ENCODE assay signal across 8 cellular contexts in the genomic region with DNA sequence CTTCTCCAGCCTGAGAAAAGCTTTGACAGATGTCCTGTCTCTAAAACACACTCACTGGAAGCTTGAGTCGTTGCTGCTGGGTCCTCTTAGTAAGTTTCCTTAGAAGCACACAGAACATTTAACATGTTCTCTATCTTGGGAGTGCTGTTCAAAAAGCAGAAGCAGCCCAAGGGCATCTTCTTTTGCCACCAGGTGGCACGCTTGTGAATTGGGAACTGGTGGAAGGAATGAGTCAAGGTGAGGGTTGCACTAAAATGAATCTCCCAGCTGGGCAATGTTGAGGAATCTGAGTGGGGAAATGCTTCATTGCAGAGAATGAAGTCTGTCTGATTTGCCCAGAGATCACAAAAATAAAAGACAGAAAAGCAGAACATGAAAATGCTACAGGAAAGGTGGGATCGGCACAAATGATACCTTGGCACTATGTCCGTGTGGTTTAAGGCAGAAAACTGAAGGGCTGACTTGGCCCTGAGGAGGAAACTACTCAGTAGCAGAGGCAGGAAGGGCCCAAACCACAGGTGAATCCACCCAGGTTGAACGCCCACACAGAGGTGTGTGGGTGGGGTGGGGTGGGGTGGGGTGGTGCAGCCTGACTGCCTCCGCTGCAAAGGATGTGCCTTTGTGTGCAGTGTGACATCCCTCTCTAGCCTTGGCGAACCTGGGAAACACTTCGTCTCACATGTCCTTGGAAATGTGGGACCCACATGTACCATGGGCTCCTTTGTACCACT.
DNase-seq lines count a peak whose midpoint lies in the region; ATAC-seq and TF ChIP-seq lines count a peak whose summit lies in the region.

No MANE protein-coding gene starts in this region.

- peak; percentile 60 for TF ChIP-seq CTCF in AG10803 (conservative IDR thresholded peaks at IDR 0.05; ENCODE audit: low read length)

- DNase-seq in AG10803 (ENCODE audit: low read depth), result peak; percentile 45
- peak; percentile 13 for DNase-seq in NCI-H1694 treated with DMSO at 0.1 percent for 48 hours (lab: John Stamatoyannopoulos, UW)
- DNase-seq in activated CD8-positive, alpha-beta memory T cell treated with anti-CD3 and anti-CD28 coated beads, Interleukin-2, amount 50 U/mL, for 1 hour (ENCODE audit: extremely low read depth), result peak; percentile 8
- peak; percentile 56 for DNase-seq in germinal center (ENCODE audit: low spot score)
- DNase-seq in stimulated activated CD8-positive, alpha-beta memory T cell treated with anti-CD3 and anti-CD28 coated beads, Interleukin-15, amount 100 ng/mL, for 1 hour (ENCODE audit: low read depth), result peak; percentile 34
- DNase-seq in NCI-H2227 treated with DMSO at 0.1 percent for 48 hours (lab: John Stamatoyannopoulos, UW), result no peak
- no peak for DNase-seq in NCI-H2081 (lab: John Stamatoyannopoulos, UW)

- peak; percentile 62 for ATAC-seq in GM19438 (IDR thresholded peaks at IDR 0.05; ENCODE audit: low read depth, unreplicated experiment)

- H3K4me3 ChIP-seq in AG10803 (ENCODE audit: low read length), result no peak overlapping the region

Comparison
In these comparisons a context has a peak if more than half of its experiments do, and no peak if none do; other contexts are left out.
1. DNase-seq: peak in AG10803 (single experiment), NCI-H1694 treated with DMSO at 0.1 percent for 48 hours (single experiment), activated CD8-positive, alpha-beta memory T cell treated with anti-CD3 and anti-CD28 coated beads, Interleukin-2, amount 50 U/mL, for 1 hour (single experiment), germinal center (single experiment) and stimulated activated CD8-positive, alpha-beta memory T cell treated with anti-CD3 and anti-CD28 coated beads, Interleukin-15, amount 100 ng/mL, for 1 hour (single experiment); none in NCI-H2227 treated with DMSO at 0.1 percent for 48 hours (single experiment) and NCI-H2081 (0 of 2).